ENCODE assay signal across 9 cellular contexts in genomic region chr4:21134994-21135393, GRCh38.
DNase-seq lines count a peak whose midpoint lies in the region; ATAC-seq and TF ChIP-seq lines count a peak whose summit lies in the region.
"Had no signal": no experiment of that assay in that cellular context is flagged by ENCODE, and none has a peak within 500 bp of the region (broad histone marks: within the 10 kb centered on the region; RNA-seq: fewer than 3 reads in every experiment).

No MANE protein-coding gene starts in this region.

- no peak overlapping the region for H2AFZ ChIP-seq in OCI-LY7 (ENCODE audit: low read length)

- H4K20me1 ChIP-seq in OCI-LY7 (ENCODE audit: insufficient read depth, low read length) = no peaks in the 10 kb centered on the region

- no peaks in the 10 kb centered on the region for H3K9me2 ChIP-seq in OCI-LY7 (ENCODE audit: insufficient read depth, low read length)

- H3K4me2 ChIP-seq in OCI-LY7 (ENCODE audit: low read length) = no peak overlapping the region

- intact Hi-C loops in OCI-LY7 (cut with micrococcal nuclease; ENCODE audit: unreplicated experiment) = no loop called here

- CTCF ChIA-PET in OCI-LY7 (lab: Charles Lee; ENCODE audit: unreplicated experiment) = no interaction called here

- no TSS peak for BruUV-seq in OCI-LY7 (replicated peaks; lab: Mats Ljungman, UMichigan)

- H3K4me1 ChIP-seq in OCI-LY7 (ENCODE audit: insufficient read depth, low read length, poor library complexity, severe bottlenecking) = no peaks in the 10 kb centered on the region

- H3K27ac ChIP-seq in OCI-LY7 (ENCODE audit: low read depth, low read length, poor library complexity, severe bottlenecking) = no peak overlapping the region
- H3K27ac ChIP-seq: coronary artery had no signal

- no peaks in the 10 kb centered on the region for H3K79me2 ChIP-seq in OCI-LY7 (ENCODE audit: insufficient read depth, low read depth, low read length)

- DNase-seq in NCI-H510A treated with DMSO at 0.1 percent for 48 hours (lab: John Stamatoyannopoulos, UW) (peak; percentile 13), NCI-H510A (lab: John Stamatoyannopoulos, UW) (no peak), OCI-LY7 (ENCODE audit: low spot score) (no peak), fibroblast of mammary gland (ENCODE audit: low read depth) (peak; percentile 31), retina (peak; percentile 2), GF-D8 (lab: John Stamatoyannopoulos, UW) (no peak)
- DNase-seq in activated naive CD4-positive, alpha-beta T cell (lab: John Stamatoyannopoulos, UW) = no peak

- H3K36me3 ChIP-seq in OCI-LY7 (ENCODE audit: insufficient read depth, low read length) = no peaks in the 10 kb centered on the region

- peak; percentile 32; the same call in 1 of the 2 replicates for TF ChIP-seq CTCF in OCI-LY7 (conservative IDR thresholded peaks at IDR 0.05; ENCODE audit: low read length)
- peak; percentile 1 for TF ChIP-seq CTCF in fibroblast of mammary gland (conservative IDR thresholded peaks at IDR 0.05; ENCODE audit: control insufficient read depth, insufficient read depth, low read depth, low read length)

- no peak overlapping the region for H3K4me3 ChIP-seq in OCI-LY7 (ENCODE audit: low read depth, low read length, poor library complexity, severe bottlenecking)
- no peak overlapping the region for H3K4me3 ChIP-seq in fibroblast of mammary gland (ENCODE audit: control insufficient read depth, low read depth, low read length)
- H3K4me3 ChIP-seq: coronary artery had no signal

- ATAC-seq in HG02678 (IDR thresholded peaks at IDR 0.05; ENCODE audit: unreplicated experiment) = no peak

- POLR2A ChIA-PET in OCI-LY7 (lab: Charles Lee) = no interaction called here

- H3K9me3 ChIP-seq in OCI-LY7 (ENCODE audit: low read length) = no peaks in the 10 kb centered on the region

Comparison
In these comparisons a context has a peak if more than half of its experiments do, and no peak if none do; other contexts are left out.
1. DNase-seq: peak in NCI-H510A treated with DMSO at 0.1 percent for 48 hours (single experiment), fibroblast of mammary gland (single experiment) and retina (single experiment); none in NCI-H510A (single experiment), OCI-LY7 (single experiment), activated naive CD4-positive, alpha-beta T cell (0 of 4) and GF-D8 (single experiment).